Comparison of ENCODE assay signal across 8 cellular contexts in the genomic region with DNA sequence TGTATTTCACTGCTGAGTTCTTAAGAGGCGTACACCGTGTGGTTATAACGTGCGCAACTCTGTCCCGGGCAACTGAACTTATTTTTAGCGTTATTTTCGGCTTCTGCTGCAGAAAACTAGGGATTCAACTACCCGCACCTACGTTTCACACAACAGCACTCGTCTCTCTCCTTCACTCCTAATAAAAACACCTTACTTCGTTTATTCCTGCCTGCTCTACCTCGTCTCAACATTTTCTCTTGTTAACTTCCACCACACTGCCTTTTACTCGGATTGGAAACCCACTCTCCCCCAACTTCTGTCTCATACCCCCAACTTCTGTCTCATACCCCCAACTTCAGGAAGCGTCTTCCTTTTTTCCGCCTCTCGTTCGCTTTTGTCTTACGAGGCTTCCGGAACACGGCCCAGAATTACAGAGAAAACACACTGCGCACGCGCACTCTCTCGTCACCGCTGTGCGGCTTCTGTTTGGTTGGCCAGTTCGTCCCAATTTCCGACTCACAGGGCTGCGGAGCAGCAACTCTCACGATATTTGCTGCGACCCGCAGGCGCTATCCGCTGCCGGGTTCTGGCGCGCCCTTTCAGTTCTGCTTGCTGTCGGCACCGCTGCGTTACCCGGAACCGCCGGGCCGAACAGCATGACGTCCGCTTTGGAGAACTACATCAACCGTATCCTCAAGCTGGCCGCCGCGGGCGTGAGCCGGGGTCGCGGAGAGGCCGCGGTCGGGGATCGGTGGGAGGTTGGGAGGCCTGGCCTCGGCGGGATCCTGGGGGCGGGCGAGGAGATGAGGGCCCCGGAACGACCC. TPM values are rescaled to one million over a fixed set of nuclear protein-coding genes. Genes with fewer than 3 reads are reported as not detected.
DNase-seq lines count a peak whose midpoint lies in the region; ATAC-seq, FAIRE-seq and TF ChIP-seq lines count a peak whose summit lies in the region.

A gene (plus strand): TSS at position 579 of the 806 bp plus-strand sequence. CDS start 60 bp downstream, at position 639.

- H2AFZ ChIP-seq in IMR-90 (replicated peaks; ENCODE audit: low read length, poor library complexity) (peak within 1 kb of the TSS; percentile 96), endothelial cell of umbilical vein (ENCODE audit: low read depth, low read length) (peak within 1 kb of the TSS; percentile 77)

- H3K9me1 ChIP-seq in IMR-90 (ENCODE audit: insufficient read depth, low read length) (no peaks in the 10 kb centered on the region), endothelial cell of umbilical vein (replicated peaks; ENCODE audit: control insufficient read depth, extremely low read depth, insufficient read depth, low read length) (peaks cover 3% of the 10 kb centered on the region)

- TF ChIP-seq POLR2A in IMR-90 (IDR thresholded peaks at IDR 0.05; ENCODE audit: low read depth, low read length) (peak; percentile 88), endothelial cell of umbilical vein (IDR thresholded peaks at IDR 0.05; ENCODE audit: low read depth, low read length) (peak; percentile 78)

- TF ChIP-seq RAD21 in IMR-90 (IDR thresholded peaks at IDR 0.05; ENCODE audit: low read length), result no peak

- H2AK5ac ChIP-seq in IMR-90 (ENCODE audit: low read depth, low read length), result peak within 1 kb of the TSS; percentile 34; the same call in 1 of the 2 replicates

- peak within 1 kb of the TSS; percentile 62 for H3K18ac ChIP-seq in IMR-90 (ENCODE audit: low read depth, low read length)

- peaks cover 13 to 35% of the 10 kb centered on the region in 2 experiments; a peak in 3 of 4 replicates for H3K79me1 ChIP-seq in IMR-90 (ENCODE audit: low read depth in 1 of 2, low read length in 2 of 2)

- H3K27me3 ChIP-seq in IMR-90 (ENCODE audit: control insufficient read depth, insufficient read depth, low read length) (no peaks in the 10 kb centered on the region), endothelial cell of umbilical vein (ENCODE audit: control insufficient read depth in 2 of 2, insufficient read depth in 2 of 2, low read length in 2 of 2) (no peaks in the 10 kb centered on the region)

- peak within 1 kb of the TSS; percentile 89 for H2BK5ac ChIP-seq in IMR-90 (ENCODE audit: low read depth, low read length, poor library complexity, severe bottlenecking)

- in situ Hi-C loops in IMR-90 (cut with MboI; ENCODE audit: low sequenced_read_pairs), result no loop called here

- H2BK120ac ChIP-seq in IMR-90 (ENCODE audit: low read depth, low read length), result peak within 1 kb of the TSS; percentile 68

- no peaks in the 10 kb centered on the region for H3K4me1 ChIP-seq in IMR-90 (ENCODE audit: control insufficient read depth, insufficient read depth, low read length)
- peaks cover 18% of the 10 kb centered on the region for H3K4me1 ChIP-seq in endothelial cell of umbilical vein (ENCODE audit: control insufficient read depth, extremely low read depth, insufficient read depth, low read length)

- H3K9me3 ChIP-seq in IMR-90 (ENCODE audit: control insufficient read depth, insufficient read depth, low read length) (no peaks in the 10 kb centered on the region), endothelial cell of umbilical vein (replicated peaks; ENCODE audit: control insufficient read depth, insufficient read depth, low read length) (no peaks in the 10 kb centered on the region)

- H3K9ac ChIP-seq in IMR-90 (ENCODE audit: low read depth, low read length) (peak within 1 kb of the TSS; percentile 97), endothelial cell of umbilical vein (replicated peaks; ENCODE audit: extremely low read depth, insufficient read depth, low read length) (peak within 1 kb of the TSS; percentile 98)

- H3K36me3 ChIP-seq in IMR-90 (ENCODE audit: control insufficient read depth, insufficient read depth, low read length) (peaks cover 2% of the 10 kb centered on the region), endothelial cell of umbilical vein (ENCODE audit: control insufficient read depth in 2 of 2, extremely low read depth in 1 of 2, insufficient read depth in 2 of 2, low read length in 2 of 2) (peaks cover 0 to 7% of the 10 kb centered on the region in 2 experiments)

- DNase-seq in DMS 273 (lab: John Stamatoyannopoulos, UW; ENCODE audit: unreplicated experiment) (peak; percentile 99), IMR-90 (peak; percentile 99), OCI-M1 (lab: John Stamatoyannopoulos, UW) (peak; percentile 96), activated T-cell treated with anti-CD3 and anti-CD28 coated beads for 24 hours (ENCODE audit: low read depth) (peak; percentile 96), endothelial cell of umbilical vein (ENCODE audit: low read depth, low spot score) (peak; percentile 100), midbrain (lab: John Stamatoyannopoulos, UW) (peak; percentile 98)
- DNase-seq in stimulated activated CD8-positive, alpha-beta memory T cell treated with anti-CD3 and anti-CD28 coated beads, Interleukin-2, amount 100 ng/mL, for 1 hour (ENCODE audit: low read depth in 2 of 2), result peak; percentile 95 to 96

- peak within 1 kb of the TSS; percentile 97 for H3K56ac ChIP-seq in IMR-90 (ENCODE audit: extremely low read depth, insufficient read depth, low read length)

- H4K20me1 ChIP-seq in IMR-90 (ENCODE audit: insufficient read depth, low read length) (no peaks in the 10 kb centered on the region; the same call in 1 of the 2 replicates), endothelial cell of umbilical vein (replicated peaks; ENCODE audit: control insufficient read depth, extremely low read depth, insufficient read depth, low read length) (no peaks in the 10 kb centered on the region)

- H3K4ac ChIP-seq in IMR-90 (ENCODE audit: low read depth, low read length), result peak within 1 kb of the TSS; percentile 95

- no TSS peak for BruUV-seq in IMR-90 (replicated peaks; lab: Mats Ljungman, UMichigan)
- no TSS peak for BruUV-seq in endothelial cell of umbilical vein (replicated peaks; lab: Mats Ljungman, UMichigan)

- 0% methylated on average over 29 of the region's 64 CpGs; no CpG with 5 or more reads in 1 of the 2 experiments for WGBS in IMR-90 (ENCODE audit: extremely low coverage in 2 of 2, insufficient read length in 1 of 2), 2 experiments

- CTCF ChIA-PET in IMR-90 (lab: Yijun Ruan, JAX) (interaction anchor here (0.7 kb wide), 1 partner anchor 12 kb away, joined by 3 read pairs; no protein-coding TSS in a partner anchor), endothelial cell of umbilical vein (lab: Charles Lee) (no interaction called here)

- dilution Hi-C loops in IMR-90 (cut with HindIII; ENCODE audit: low sequenced_read_pairs, unreplicated experiment), result no loop called here
- dilution Hi-C loops in endothelial cell of umbilical vein (cut with MboI; ENCODE audit: extremely low pct_ligation_motif_present, low sequenced_read_pairs), result no loop called here

- POLR2A ChIA-PET in IMR-90 (lab: Charles Lee; ENCODE audit: unreplicated experiment), result no interaction called here
- POLR2A ChIA-PET in endothelial cell of umbilical vein (lab: Charles Lee), result no interaction called here

- H4K91ac ChIP-seq in IMR-90 (ENCODE audit: insufficient read depth, low read depth, low read length), result peak within 1 kb of the TSS; percentile 77

- H3K4me2 ChIP-seq in IMR-90 (ENCODE audit: low read depth, low read length) (peak within 1 kb of the TSS; percentile 85), endothelial cell of umbilical vein (ENCODE audit: insufficient read depth, low read length) (peak within 1 kb of the TSS; percentile 99)

- peak within 1 kb of the TSS; percentile 94 for H2AK9ac ChIP-seq in IMR-90 (replicated peaks; ENCODE audit: low read depth, low read length, poor library complexity)

- no peak within 1 kb of the TSS for H2BK15ac ChIP-seq in IMR-90 (ENCODE audit: low read depth, low read length)

- H4K5ac ChIP-seq in IMR-90 (ENCODE audit: low read depth, low read length), result peak within 1 kb of the TSS; percentile 87

- H3K4me3 ChIP-seq in IMR-90 (ENCODE audit: insufficient read depth, low read depth, low read length) (peak within 1 kb of the TSS; percentile 76), endothelial cell of umbilical vein (replicated peaks in 1 of 3; ENCODE audit: insufficient read depth in 1 of 3, low read depth in 1 of 3, low read length in 3 of 3) (peak within 1 kb of the TSS; percentile 69 to 97 (median 89))

- H3K79me2 ChIP-seq in endothelial cell of umbilical vein (ENCODE audit: control insufficient read depth, insufficient read depth, low read length), result peaks cover 27% of the 10 kb centered on the region

- peak; percentile 99 for ATAC-seq in GM21528 (IDR thresholded peaks at IDR 0.05; ENCODE audit: low FRiP score, unreplicated experiment)
- ATAC-seq in IMR-90 (ENCODE audit: low read depth), result peak; percentile 98

- H3K14ac ChIP-seq in IMR-90 (replicated peaks; ENCODE audit: low read depth, low read length), result peak within 1 kb of the TSS; percentile 99

- H4K8ac ChIP-seq in IMR-90 (ENCODE audit: low read depth in 2 of 2, low read length in 2 of 2), result peak within 1 kb of the TSS; percentile 97 to 98

- peak; percentile 88 for FAIRE-seq in endothelial cell of umbilical vein (lab: Jason Lieb, UNC)

- H2BK20ac ChIP-seq in IMR-90 (ENCODE audit: low read depth, low read length), result peak within 1 kb of the TSS; percentile 30; the same call in 1 of the 2 replicates

- TF ChIP-seq CTCF in IMR-90 (conservative IDR thresholded peaks at IDR 0.05; ENCODE audit: low read depth, low read length) (no peak), endothelial cell of umbilical vein (IDR thresholded peaks at IDR 0.05; ENCODE audit: extremely low read depth in 1 of 2, insufficient read depth in 1 of 2, low read depth in 1 of 2, low read length in 2 of 2) (no peak)

- peak within 1 kb of the TSS; percentile 97 for H3K23ac ChIP-seq in IMR-90 (ENCODE audit: low read depth, low read length)

- intact Hi-C loops in IMR-90 (cut with micrococcal nuclease) (loop anchor here (5.0 kb wide), 1 partner anchor 311 kb away; a partner anchor contains a TSS), endothelial cell of umbilical vein (cut with micrococcal nuclease) (loop anchor here (1.0 to 5.0 kb wide), 3 partner anchors 31 to 581 kb away; no protein-coding TSS in a partner anchor)

- H3K27ac ChIP-seq in IMR-90 (ENCODE audit: insufficient read depth, low read length), result peak within 1 kb of the TSS; percentile 89
- peak within 1 kb of the TSS; percentile 88 for H3K27ac ChIP-seq in endothelial cell of umbilical vein (ENCODE audit: insufficient read depth, low read depth, low read length)

RNA-seq across cellular contexts. Expression of the gene that starts here (rescaled TPM):
- total RNA-seq in IMR-90 (2012; rRNA removed), result 9.7 and 33.9 TPM in 2 replicates
- 27.0 and 30.2 TPM in 2 replicates for polyA plus RNA-seq in IMR-90 (2012; rRNA removed)
- polyA plus RNA-seq in IMR-90 (2012; cell fraction: cytosol; rRNA removed), result 6.1 and 8.0 TPM in 2 replicates
- 5.4 and 19.8 TPM in 2 replicates for polyA plus RNA-seq in IMR-90 (2012; cell fraction: nucleus; rRNA removed; ENCODE audit: low replicate concordance)
- 34.1 and 39.6 TPM in 2 replicates for total RNA-seq in endothelial cell of umbilical vein
- polyA plus RNA-seq in endothelial cell of umbilical vein, result 26.8 and 35.1 TPM in 2 replicates
- polyA plus RNA-seq in endothelial cell of umbilical vein (2011; cell fraction: cytosol; rRNA removed), result 98.6 and 107 TPM in 2 replicates
- 44.3 and 50.5 TPM in 2 replicates for polyA plus RNA-seq in endothelial cell of umbilical vein (2011; cell fraction: nucleus; rRNA removed)
- 35.6 and 46.6 TPM in 2 replicates for polyA plus RNA-seq in endothelial cell of umbilical vein (2012)
- polyA minus RNA-seq in endothelial cell of umbilical vein, result 41.1 and 43.7 TPM in 2 replicates
- 17.4 TPM for polyA minus RNA-seq in endothelial cell of umbilical vein (2011; cell fraction: cytosol; rRNA and poly(A)+ RNA removed)
- polyA minus RNA-seq in endothelial cell of umbilical vein (2011; cell fraction: nucleus; rRNA and poly(A)+ RNA removed), result 18.1 and 25.1 TPM in 2 replicates

Comparison
In these comparisons a context has a peak if more than half of its experiments do, and no peak if none do; other contexts are left out.
1. Peak in every context shown above with its lines: DNase-seq, ATAC-seq, H3K4me3 ChIP-seq and H3K27ac ChIP-seq.